Comparison of ENCODE assay signal across 8 cellular contexts in genomic region chr10:96130326-96130758, GRCh38. TPM values are rescaled to one million over a fixed set of nuclear protein-coding genes. Genes with fewer than 3 reads are reported as not detected.
DNase-seq lines count a peak whose midpoint lies in the region; ATAC-seq, FAIRE-seq and TF ChIP-seq lines count a peak whose summit lies in the region.

No MANE protein-coding gene starts in this region.

- H3K9me3 Mint-ChIP-seq in activated CD4-positive, alpha-beta T cell treated with anti-CD3 and anti-CD28 coated beads for 36 hours (ENCODE audit: low read depth) = peaks cover 5% of the 10 kb centered on the region
- H3K9me3 Mint-ChIP-seq in memory B cell = peaks cover 4% of the 10 kb centered on the region

- TF ChIP-seq CTCF in A549 (IDR thresholded peaks at IDR 0.05) (no peak), dorsolateral prefrontal cortex (IDR thresholded peaks at IDR 0.05 in 54 of 56, conservative IDR thresholded peaks at IDR 0.05 in 2 of 56; ENCODE audit: low read depth in 1 of 56, partially characterized antibody in 56 of 56) (peak in 2 of 56 donors; percentile 4 to 9)

- no peak for TF ChIP-seq RAD21 in A549 (conservative IDR thresholded peaks at IDR 0.05 in 1 of 2, IDR thresholded peaks at IDR 0.05 in 1 of 2)

- H3K27me3 Mint-ChIP-seq in activated CD4-positive, alpha-beta T cell treated with anti-CD3 and anti-CD28 coated beads for 36 hours = peaks cover 21% of the 10 kb centered on the region
- H3K27me3 Mint-ChIP-seq in memory B cell = peaks cover 8% of the 10 kb centered on the region

- H3K4me2 ChIP-seq in A549 = peak overlapping the region; percentile 88

- H3K4me1 ChIP-seq in A549 = peaks cover 17% of the 10 kb centered on the region

- peaks cover 0 to 40% (median 30%) of the 10 kb centered on the region in 45 donors for H3K27me3 ChIP-seq in dorsolateral prefrontal cortex

- H3K27ac Mint-ChIP-seq in activated CD4-positive, alpha-beta T cell treated with anti-CD3 and anti-CD28 coated beads for 36 hours = peak overlapping the region; percentile 99
- peak overlapping the region; percentile 99 for H3K27ac Mint-ChIP-seq in memory B cell

- intact Hi-C loops in activated CD4-positive, alpha-beta T cell treated with anti-CD3 and anti-CD28 coated beads for 36 hours (cut with DNase I, micrococcal nuclease) = loop anchor here (1.0 to 5.0 kb wide), 7 partner anchors 40 to 702 kb away; partner anchors contain the start of genes CCNJ (in 2 of the 2), CC2D2B (in 1 of the 2), LCOR (in 1 of the 2) and TM9SF3 (in 1 of the 2)
- intact Hi-C loops in dorsolateral prefrontal cortex (cut with DNase I) = loop anchor here (1.0 to 10.0 kb wide), 3 partner anchors 40 to 174 kb away; partner anchors contain the start of genes CCNJ (in 1 of the 2) and DNTT (in 1 of the 2)

- WGBS in A549 (ENCODE audit: missing lambda C conversion rate) = 2% methylated on average over 37 of the region's 38 CpGs

- no peak for TF ChIP-seq EP300 in A549 (IDR thresholded peaks at IDR 0.05)

- H3K4me1 Mint-ChIP-seq in activated CD4-positive, alpha-beta T cell treated with anti-CD3 and anti-CD28 coated beads for 36 hours = peaks cover 20% of the 10 kb centered on the region
- peaks cover 4% of the 10 kb centered on the region for H3K4me1 Mint-ChIP-seq in memory B cell

- H3K27ac ChIP-seq in A549 = peak overlapping the region; percentile 99
- peak overlapping the region; percentile 78 to 99 (median 94) for H3K27ac ChIP-seq in dorsolateral prefrontal cortex

- peak; percentile 74 for TF ChIP-seq POLR2A in A549 (IDR thresholded peaks at IDR 0.05; ENCODE audit: low read length)

- H3K36me3 Mint-ChIP-seq in activated CD4-positive, alpha-beta T cell treated with anti-CD3 and anti-CD28 coated beads for 36 hours (ENCODE audit: low read depth) = peaks cover 36% of the 10 kb centered on the region
- H3K36me3 Mint-ChIP-seq in memory B cell = peaks cover 21% of the 10 kb centered on the region

- H3K4me3 ChIP-seq in A549 = peak overlapping the region; percentile 86
- peak overlapping the region; percentile 62 to 99 (median 82) for H3K4me3 ChIP-seq in dorsolateral prefrontal cortex

- FAIRE-seq in A549 (lab: Jason Lieb, UNC) = no peak

- peak overlapping the region; percentile 83 for H3K4me3 Mint-ChIP-seq in activated CD4-positive, alpha-beta T cell treated with anti-CD3 and anti-CD28 coated beads for 36 hours
- peak overlapping the region; percentile 97 for H3K4me3 Mint-ChIP-seq in memory B cell

- DNase-seq in A549 (ENCODE audit: low read depth in 1 of 2, low spot score in 1 of 2) (peak; percentile 82 to 92), NCI-H345 (lab: John Stamatoyannopoulos, UW) (peak; percentile 73), dorsolateral prefrontal cortex (peak in 9 of 10 donors; percentile 41 to 77 (median 56)), memory B cell (ENCODE audit: low spot score in 2 of 2) (no peak)
- peak; percentile 83 for DNase-seq in activated CD4-positive, alpha-beta T cell treated with anti-CD3 and anti-CD28 coated beads for 36 hours
- peak; percentile 62 to 69 for DNase-seq in stimulated activated CD8-positive, alpha-beta memory T cell treated with anti-CD3 and anti-CD28 coated beads, Interleukin-15, amount 100 ng/mL, for 48 hours (ENCODE audit: low read depth in 2 of 2)

- H3K9me3 ChIP-seq in A549 = peaks cover 7% of the 10 kb centered on the region; the same call in 1 of the 3 replicates

- CTCF ChIA-PET in A549 (lab: Yijun Ruan, JAX) = interaction anchor here (1.0 to 2.1 kb wide), 7 partner anchors 11 to 437 kb away, joined by 3 to 7 read pairs (median 4); partner anchors contain the start of gene TCTN3
- CTCF ChIA-PET in activated CD4-positive, alpha-beta T cell treated with anti-CD3 and anti-CD28 coated beads for 36 hours (lab: Charles Lee) = interaction anchor here (0.5 to 1.8 kb wide), 9 partner anchors 10 to 209 kb away, joined by 3 to 13 read pairs (median 3); no protein-coding TSS in a partner anchor

- POLR2A ChIA-PET in A549 (lab: Yijun Ruan, JAX) = interaction anchor here (0.6 to 2.4 kb wide), 13 partner anchors 9 to 245 kb away, joined by 3 to 146 read pairs (median 6); partner anchors contain the start of genes CC2D2B and CCNJ
- POLR2A ChIA-PET in activated CD4-positive, alpha-beta T cell treated with anti-CD3 and anti-CD28 coated beads for 36 hours (lab: Charles Lee) = interaction anchor here (0.8 to 2.4 kb wide), 7 partner anchors 8 to 437 kb away, joined by 3 to 49 read pairs (median 4); partner anchors contain the start of genes CCNJ and TCTN3

- ATAC-seq in A549 (peak; percentile 86 to 94), GM18520 (IDR thresholded peaks at IDR 0.05; ENCODE audit: unreplicated experiment) (peak; percentile 24), HG02981 (IDR thresholded peaks at IDR 0.05; ENCODE audit: unreplicated experiment) (peak; percentile 52), memory B cell (ENCODE audit: low read depth) (peak; percentile 72)
- peak; percentile 76 for ATAC-seq in activated CD4-positive, alpha-beta T cell treated with anti-CD3 and anti-CD28 coated beads for 36 hours

TF ChIP-seq in A549, 52 proteins besides CTCF, POLR2A, EP300 and RAD21:
- no peak for TF ChIP-seq CHD4 (IDR thresholded peaks at IDR 0.05; ENCODE audit: borderline replicate concordance)
- TF ChIP-seq CHD2 (IDR thresholded peaks at IDR 0.05; ENCODE audit: low read length, partially characterized antibody) = no peak
- TF ChIP-seq JUN (IDR thresholded peaks at IDR 0.05) = peak in 1 of 2 experiments; percentile 48; a peak in 3 of 5 replicates
- TF ChIP-seq MYC (IDR thresholded peaks at IDR 0.05; ENCODE audit: borderline replicate concordance, low read length) = no peak
- TF ChIP-seq PHF8 (IDR thresholded peaks at IDR 0.05; ENCODE audit: borderline replicate concordance, low read depth) = peak; percentile 89
- no peak for TF ChIP-seq FOSL2 (IDR thresholded peaks at IDR 0.05)
- TF ChIP-seq FOSL2 (CRISPR knock-in tag; IDR thresholded peaks at IDR 0.05) = no peak
- no peak for TF ChIP-seq ZFP36 (IDR thresholded peaks at IDR 0.05; ENCODE audit: borderline replicate concordance, partially characterized antibody)
- TF ChIP-seq JUNB (IDR thresholded peaks at IDR 0.05) = no peak
- 0 out of 2 replicates have a peak, but pooled peaks have one; percentile 16 for TF ChIP-seq TP53 (CRISPR knock-in tag; IDR thresholded peaks at IDR 0.05)
- TF ChIP-seq ZSCAN20 (CRISPR knock-in tag; IDR thresholded peaks at IDR 0.05) = no peak

RNA-seq across cellular contexts. Expression of gene ZNF518A, which starts 0.2 kb away (rescaled TPM):
- polyA plus RNA-seq in A549 (2011; rRNA removed) (21.7 and 28.9 TPM in 2 replicates), A549 (2017; fragmentation: RNase III; extraction: RNeasy Plus Mini Kit Qiagen cat#74134 plus additional on column Dnase treatment) (7.3 to 8.7 TPM (median 8.5 TPM) in 3 replicates)
- 2.6 and 3.2 TPM in 2 replicates for polyA plus RNA-seq in A549 (2012; cell fraction: cytosol; rRNA removed)
- 3.0 and 4.4 TPM in 2 replicates for polyA plus RNA-seq in A549 (2012; cell fraction: nucleus; rRNA removed)
- polyA minus RNA-seq in A549 (2011; rRNA and poly(A)+ RNA removed) = 23.3 and 26.3 TPM in 2 replicates
- total RNA-seq in activated CD4-positive, alpha-beta T cell treated with anti-CD3 and anti-CD28 coated beads for 36 hours = 10 to 100 TPM; 13.9 to 14.2 TPM
- 10 to 100 TPM; 23.2 to 58.5 (median 34.2) TPM for total RNA-seq in dorsolateral prefrontal cortex

Comparison
In these comparisons a context has a peak if more than half of its experiments do, and no peak if none do; other contexts are left out.
1. ATAC-seq: peak in every context shown above with its lines; median percentile 90 in A549; 76 in activated CD4-positive, alpha-beta T cell treated with anti-CD3 and anti-CD28 coated beads for 36 hours; 72 in memory B cell; 52 in HG02981; 24 in GM18520.
2. DNase-seq: peak in A549 (2 of 2), NCI-H345 (single experiment), activated CD4-positive, alpha-beta T cell treated with anti-CD3 and anti-CD28 coated beads for 36 hours (single experiment), dorsolateral prefrontal cortex (9 of 10) and stimulated activated CD8-positive, alpha-beta memory T cell treated with anti-CD3 and anti-CD28 coated beads, Interleukin-15, amount 100 ng/mL, for 48 hours (2 of 2); none in memory B cell (0 of 2).